ENCODE assay signal across 1 cellular context in genomic region chr14:31207287-31207745, GRCh38.
A peak's percentile ranks its signal among the peaks of the same experiment; 100 is the strongest.
TF ChIP-seq lines count a peak whose summit lies in the region.

No MANE protein-coding gene starts in this region.

TF ChIP-seq in HepG2, 621 proteins besides CTCF, POLR2A, EP300 and RAD21 (continued from another document and continues in another):
- no peak for TF ChIP-seq DNMT1 (CRISPR knock-in tag; IDR thresholded peaks at IDR 0.05)
- TF ChIP-seq ARNTL (CRISPR knock-in tag; IDR thresholded peaks at IDR 0.05): peak; percentile 83
- TF ChIP-seq ZNF607 (CRISPR knock-in tag; IDR thresholded peaks at IDR 0.05; ENCODE audit: borderline replicate concordance): peak; percentile 99; the same call in 1 of the 2 replicates
- peak; percentile 98; the same call in 1 of the 2 replicates for TF ChIP-seq ZNF75D (CRISPR knock-in tag; IDR thresholded peaks at IDR 0.05; ENCODE audit: borderline replicate concordance)
- TF ChIP-seq IKZF5 (CRISPR knock-in tag; IDR thresholded peaks at IDR 0.05): no peak; the same call in 1 of the 2 replicates
- no peak; the same call in none of the 2 replicates for TF ChIP-seq WIZ (CRISPR knock-in tag; IDR thresholded peaks at IDR 0.05)
- no peak for TF ChIP-seq SALL2 (CRISPR knock-in tag; IDR thresholded peaks at IDR 0.05)
- peak; percentile 90 for TF ChIP-seq AGO2 (optimal IDR thresholded peaks at IDR 0.05; ENCODE audit: low read depth, low read length)
- no peak; the same call in 1 of the 2 replicates for TF ChIP-seq CSRNP2 (CRISPR knock-in tag; conservative IDR thresholded peaks at IDR 0.05; ENCODE audit: low read depth)
- peak; percentile 76 for TF ChIP-seq ZNF34 (CRISPR knock-in tag; IDR thresholded peaks at IDR 0.05; ENCODE audit: borderline replicate concordance)
- TF ChIP-seq ZBTB43 (CRISPR knock-in tag; conservative IDR thresholded peaks at IDR 0.05): no peak
- TF ChIP-seq TIGD3 (CRISPR knock-in tag; IDR thresholded peaks at IDR 0.05; ENCODE audit: borderline replicate concordance): 0 out of 2 replicates have a peak, but pooled peaks have one; percentile 22
- no peak for TF ChIP-seq HOXA3 (CRISPR knock-in tag; IDR thresholded peaks at IDR 0.05)
- TF ChIP-seq ONECUT2 (CRISPR knock-in tag; IDR thresholded peaks at IDR 0.05): no peak
- no peak; the same call in 1 of the 2 replicates for TF ChIP-seq ZNF766 (CRISPR knock-in tag; IDR thresholded peaks at IDR 0.05; ENCODE audit: borderline replicate concordance)
- peak; percentile 88 for TF ChIP-seq ZFP91 (CRISPR knock-in tag; IDR thresholded peaks at IDR 0.05; ENCODE audit: borderline replicate concordance)
- peak; percentile 100 for TF ChIP-seq UBTF (CRISPR knock-in tag; IDR thresholded peaks at IDR 0.05)
- TF ChIP-seq HINFP (CRISPR knock-in tag; IDR thresholded peaks at IDR 0.05; ENCODE audit: low read depth): peak; percentile 16; the same call in 1 of the 2 replicates
- TF ChIP-seq DMTF1 (CRISPR knock-in tag; IDR thresholded peaks at IDR 0.05): peak; percentile 92; the same call in 1 of the 2 replicates
- no peak; the same call in 1 of the 2 replicates for TF ChIP-seq ZNF510 (CRISPR knock-in tag; IDR thresholded peaks at IDR 0.05; ENCODE audit: low read depth)
- TF ChIP-seq HMGXB4 (CRISPR knock-in tag; IDR thresholded peaks at IDR 0.05; ENCODE audit: borderline replicate concordance in 1 of 2, low read depth in 1 of 2): peak; percentile 94 to 100
- no peak for TF ChIP-seq ZMYM2 (CRISPR knock-in tag; IDR thresholded peaks at IDR 0.05)
- peak; percentile 81; the same call in 1 of the 2 replicates for TF ChIP-seq ZBTB39 (CRISPR knock-in tag; IDR thresholded peaks at IDR 0.05)
- no peak; the same call in none of the 2 replicates for TF ChIP-seq SATB2 (CRISPR knock-in tag; IDR thresholded peaks at IDR 0.05)
- no peak; the same call in 1 of the 2 replicates for TF ChIP-seq ZNF878 (CRISPR knock-in tag; IDR thresholded peaks at IDR 0.05)
- TF ChIP-seq EHMT2 (IDR thresholded peaks at IDR 0.05; ENCODE audit: borderline replicate concordance, low read depth, low read length): no peak
- no peak for TF ChIP-seq SETDB1 (CRISPR knock-in tag; IDR thresholded peaks at IDR 0.05; ENCODE audit: borderline replicate concordance)
- TF ChIP-seq MYPOP (CRISPR knock-in tag; IDR thresholded peaks at IDR 0.05): no peak
- peak; percentile 94 for TF ChIP-seq ZZZ3 (CRISPR knock-in tag; IDR thresholded peaks at IDR 0.05; ENCODE audit: borderline replicate concordance)
- no peak for TF ChIP-seq ZNF737 (CRISPR knock-in tag; IDR thresholded peaks at IDR 0.05; ENCODE audit: borderline replicate concordance)
- TF ChIP-seq ZNF780A (CRISPR knock-in tag; IDR thresholded peaks at IDR 0.05): no peak
- TF ChIP-seq ZNF230 (CRISPR knock-in tag; IDR thresholded peaks at IDR 0.05): peak; percentile 82; the same call in 1 of the 2 replicates
- TF ChIP-seq ZNF597 (CRISPR knock-in tag; IDR thresholded peaks at IDR 0.05): no peak
- peak; percentile 99 for TF ChIP-seq ZNF414 (CRISPR knock-in tag; IDR thresholded peaks at IDR 0.05)
- TF ChIP-seq NKX3-1 (CRISPR knock-in tag; IDR thresholded peaks at IDR 0.05): no peak; the same call in 1 of the 2 replicates
